In the genomic region with DNA sequence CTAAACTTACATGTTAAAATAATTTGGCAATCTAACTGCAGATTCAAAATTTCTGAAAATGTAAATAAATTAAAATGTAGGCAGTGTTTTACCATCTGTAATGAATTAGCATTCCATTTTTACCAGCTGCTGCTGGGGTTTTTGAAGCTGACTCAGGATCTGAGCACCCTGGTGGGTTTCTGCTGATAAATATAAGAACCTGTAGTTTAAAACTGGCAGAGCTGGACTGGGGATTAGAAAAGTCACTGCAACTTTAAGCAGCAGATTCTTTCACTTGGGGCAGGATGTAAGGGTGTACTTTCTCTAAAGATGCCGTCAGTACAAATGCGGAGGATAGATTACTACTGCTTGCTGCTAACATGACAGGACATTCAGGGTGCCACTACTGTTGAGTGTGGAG, we compare ENCODE assay signal across 14 cellular contexts.
DNase-seq lines count a peak whose midpoint lies in the region; ATAC-seq and TF ChIP-seq lines count a peak whose summit lies in the region.
"Had no signal": no experiment of that assay in that cellular context is flagged by ENCODE, and none has a peak within 500 bp of the region (broad histone marks: within the 10 kb centered on the region; RNA-seq: fewer than 3 reads in every experiment).

No MANE protein-coding gene starts in this region.

- DNase-seq in BJ (ENCODE audit: low read depth) = peak; percentile 22
- peak; percentile 60 for DNase-seq in brain pericyte (ENCODE audit: low read depth, low spot score)
- no peak for DNase-seq in mesothelial cell of epicardium (ENCODE audit: low spot score in 2 of 2, unreplicated experiment in 2 of 2)
- no peak for DNase-seq in GM13977 (ENCODE audit: low spot score)
- DNase-seq in NOMO-1 (lab: John Stamatoyannopoulos, UW; ENCODE audit: unreplicated experiment in 2 of 2) = no peak
- no peak for DNase-seq in DMS153 (lab: John Stamatoyannopoulos, UW)
- DNase-seq: activated CD4-positive, alpha-beta T cell treated with anti-CD3 and anti-CD28 coated beads, Interleukin-2, amount 50 U/mL, for 4 hours; activated naive CD8-positive, alpha-beta T cell treated with anti-CD3 and anti-CD28 coated beads, Interleukin-2, amount 10 ng/mL, durations not matched to agents 7 days and 5 days; GOT3; NCI-H187 treated with DMSO at 0.1 percent for 48 hours; stimulated activated CD4-positive, alpha-beta T cell treated with anti-CD3 and anti-CD28 coated beads, Interleukin-12 subunit alpha, Interleukin-12 subunit beta, amount 100 ng/mL, for 4 hours had no signal

- no peaks in the 10 kb centered on the region for H3K27me3 ChIP-seq in BJ (ENCODE audit: control insufficient read depth, insufficient read depth, low read length)
- H3K27me3 ChIP-seq in HUES48 (ENCODE audit: control insufficient read depth, insufficient read depth, low read length) = no peaks in the 10 kb centered on the region

- no peak overlapping the region for H3K4me3 ChIP-seq in BJ (ENCODE audit: low read depth, low read length)
- H3K4me3 ChIP-seq in HUES48 (ENCODE audit: low read depth, low read length) = no peak overlapping the region

- H3K9me3 ChIP-seq in HUES48 (ENCODE audit: control insufficient read depth, insufficient read depth, low read length) = no peaks in the 10 kb centered on the region

- peaks cover 58% of the 10 kb centered on the region for H3K4me1 ChIP-seq in HUES48 (ENCODE audit: control insufficient read depth, insufficient read depth, low read length)

- ATAC-seq in GM19324 (IDR thresholded peaks at IDR 0.05; ENCODE audit: low FRiP score, unreplicated experiment) = no peak
- ATAC-seq: stimulated activated memory B cell treated with anti-CD40 and anti-IgM and Interleukin-4, amounts not matched to agents 10 μg/mL and 1 μg/mL and 100 μg/mL, for 72 hours had no signal

- in situ Hi-C loops in GM13977 (cut with MboI; ENCODE audit: low pct_unique_long_range_greater_than_20kb, low sequenced_read_pairs, unreplicated experiment) = no loop called here

- CTCF ChIA-PET in BJ (lab: Yijun Ruan, JAX) = interaction anchor here (1.1 to 2.6 kb wide), 4 partner anchors 10 to 718 kb away, joined by 4 to 17 read pairs (median 8); a partner anchor contains a TSS

- no peaks in the 10 kb centered on the region for H3K27me3 Mint-ChIP-seq in mesothelial cell of epicardium (ENCODE audit: low read depth)
- H3K27me3 Mint-ChIP-seq: activated naive CD8-positive, alpha-beta T cell treated with anti-CD3 and anti-CD28 coated beads, Interleukin-2, amount 10 ng/mL, durations not matched to agents 7 days and 5 days; stimulated activated memory B cell treated with anti-CD40 and anti-IgM and Interleukin-4, amounts not matched to agents 10 μg/mL and 1 μg/mL and 100 μg/mL, for 72 hours had no signal

- peak overlapping the region; percentile 36 for H3K27ac ChIP-seq in HUES48 (ENCODE audit: low read depth, low read length)

- H3K9ac ChIP-seq in HUES48 (ENCODE audit: low read depth, low read length) = no peak overlapping the region

- POLR2A ChIA-PET in BJ (lab: Charles Lee) = no interaction called here

- H3K4me3 Mint-ChIP-seq in mesothelial cell of epicardium = no peak overlapping the region
- H3K4me3 Mint-ChIP-seq: activated naive CD8-positive, alpha-beta T cell treated with anti-CD3 and anti-CD28 coated beads, Interleukin-2, amount 10 ng/mL, durations not matched to agents 7 days and 5 days; stimulated activated memory B cell treated with anti-CD40 and anti-IgM and Interleukin-4, amounts not matched to agents 10 μg/mL and 1 μg/mL and 100 μg/mL, for 72 hours had no signal

- H3K4me1 Mint-ChIP-seq in mesothelial cell of epicardium = peaks cover 40% of the 10 kb centered on the region

- H3K36me3 ChIP-seq in BJ (ENCODE audit: control insufficient read depth, insufficient read depth, low read length) (no peaks in the 10 kb centered on the region), HUES48 (ENCODE audit: control insufficient read depth, insufficient read depth, low read length) (no peaks in the 10 kb centered on the region)

- TF ChIP-seq CTCF in BJ (IDR thresholded peaks at IDR 0.05; ENCODE audit: insufficient read depth, low read depth, low read length) = no peak
- no peak for TF ChIP-seq CTCF in mesothelial cell of epicardium (IDR thresholded peaks at IDR 0.05; ENCODE audit: unreplicated experiment)
- no peak for TF ChIP-seq CTCF in GM13977 (IDR thresholded peaks at IDR 0.05; ENCODE audit: extremely low read depth, insufficient read depth, missing control alignments)

- peak overlapping the region; percentile 40 for H3K27ac Mint-ChIP-seq in mesothelial cell of epicardium
- H3K27ac Mint-ChIP-seq: activated naive CD8-positive, alpha-beta T cell treated with anti-CD3 and anti-CD28 coated beads, Interleukin-2, amount 10 ng/mL, durations not matched to agents 7 days and 5 days; stimulated activated memory B cell treated with anti-CD40 and anti-IgM and Interleukin-4, amounts not matched to agents 10 μg/mL and 1 μg/mL and 100 μg/mL, for 72 hours had no signal

- H3K9me3 Mint-ChIP-seq in mesothelial cell of epicardium = no peaks in the 10 kb centered on the region
- H3K9me3 Mint-ChIP-seq: stimulated activated memory B cell treated with anti-CD40 and anti-IgM and Interleukin-4, amounts not matched to agents 10 μg/mL and 1 μg/mL and 100 μg/mL, for 72 hours had no signal

- no peaks in the 10 kb centered on the region for H3K36me3 Mint-ChIP-seq in mesothelial cell of epicardium

Comparison
In these comparisons a context has a peak if more than half of its experiments do, and no peak if none do; other contexts are left out.
1. DNase-seq: peak in BJ (single experiment) and brain pericyte (single experiment); none in mesothelial cell of epicardium (0 of 2), GM13977 (single experiment), NOMO-1 (0 of 2) and DMS153 (single experiment).